8 cellular contexts compared by ENCODE assay signal in genomic region chr1:1122078-1122811, GRCh38. TPM values are rescaled to one million over a fixed set of nuclear protein-coding genes. Genes with fewer than 3 reads are reported as not detected.
DNase-seq lines count a peak whose midpoint lies in the region; ATAC-seq and TF ChIP-seq lines count a peak whose summit lies in the region.

No MANE protein-coding gene starts in this region.

- peak overlapping the region in 7 of 8 donors; percentile 29 to 68 (median 59) for H3K4me3 Mint-ChIP-seq in naive B cell

- H3K36me3 Mint-ChIP-seq in naive B cell: no peaks in the 10 kb centered on the region

- no peak overlapping the region for H3K9ac ChIP-seq in OCI-LY1 (ENCODE audit: low read length)

- no peak overlapping the region for H3K4me3 ChIP-seq in OCI-LY1 (ENCODE audit: low read depth, low read length, poor library complexity, severe bottlenecking)

- H3K9me3 ChIP-seq in OCI-LY1 (ENCODE audit: low read length): no peaks in the 10 kb centered on the region

- H3F3A ChIP-seq in OCI-LY1 (ENCODE audit: insufficient read depth, low read length): no peaks in the 10 kb centered on the region

- peak; percentile 56 for ATAC-seq in HG03066 (IDR thresholded peaks at IDR 0.05; ENCODE audit: low read depth, unreplicated experiment)
- ATAC-seq in esophagus mucosa: peak; percentile 83
- peak; percentile 94 to 95 for ATAC-seq in naive B cell (ENCODE audit: low read depth in 2 of 2)
- no peak for ATAC-seq in GM19328 (IDR thresholded peaks at IDR 0.05; ENCODE audit: unreplicated experiment)

- no peaks in the 10 kb centered on the region for H4K20me1 ChIP-seq in OCI-LY1 (ENCODE audit: insufficient read depth, low read length)

- H3K4me2 ChIP-seq in OCI-LY1 (ENCODE audit: low read length): 0 out of 2 replicates have a peak overlapping the region, but pooled peaks have one; percentile 39

- peaks cover 10 to 25% (median 25%) of the 10 kb centered on the region in 3 donors for H3K4me1 Mint-ChIP-seq in naive B cell

- peaks cover 7 to 9% (median 8%) of the 10 kb centered on the region in 3 donors for H3K27me3 Mint-ChIP-seq in naive B cell

- no peak overlapping the region for H2AFZ ChIP-seq in OCI-LY1 (ENCODE audit: low read length)

- no peaks in the 10 kb centered on the region for H3K4me1 ChIP-seq in OCI-LY1 (ENCODE audit: insufficient read depth, low read length, severe bottlenecking)

- no peaks in the 10 kb centered on the region for H3K79me2 ChIP-seq in OCI-LY1 (ENCODE audit: insufficient read depth, low read length)

- H3K9me2 ChIP-seq in OCI-LY1 (ENCODE audit: low read depth, low read length): no peaks in the 10 kb centered on the region

- peaks cover 0 to 2% (median 0%) of the 10 kb centered on the region in 7 donors for H3K9me3 Mint-ChIP-seq in naive B cell

- H3K27ac ChIP-seq in OCI-LY1 (ENCODE audit: low read depth, low read length, poor library complexity, severe bottlenecking): no peak overlapping the region

- peaks cover 15% of the 10 kb centered on the region for H3K27me3 ChIP-seq in OCI-LY1 (ENCODE audit: insufficient read depth, low read length)

- DNase-seq in EL: peak; percentile 76
- peak; percentile 79 for DNase-seq in activated T-cell treated with anti-CD3 and anti-CD28 coated beads for 4 hours
- peak; percentile 86 for DNase-seq in naive B cell
- peak; percentile 59 to 70 for DNase-seq in stimulated activated CD8-positive, alpha-beta memory T cell treated with anti-CD3 and anti-CD28 coated beads, Interleukin-7, amount 100 ng/mL, for 1 hour (ENCODE audit: low read depth in 2 of 2)

- H3K27ac Mint-ChIP-seq in naive B cell: peak overlapping the region in 5 of 6 donors; percentile 56 to 83 (median 78)

- TF ChIP-seq CTCF in OCI-LY1 (IDR thresholded peaks at IDR 0.05; ENCODE audit: low read length): peak; percentile 89

- H3K36me3 ChIP-seq in OCI-LY1 (ENCODE audit: insufficient read depth, low read length): no peaks in the 10 kb centered on the region

RNA-seq across cellular contexts. Expression of gene C1orf159, which starts 6.4 kb away (rescaled TPM):
- total RNA-seq in esophagus mucosa: 9.4 TPM
- 1 to 10 TPM in 5 of 6 donors, not detected in 1; 2.0 to 6.3 (median 4.3) TPM for polyA plus RNA-seq in naive B cell (ENCODE audit: low read depth in 6 of 6)

RNA-seq across cellular contexts. Expression of gene RNF223, which starts 48.1 kb away (rescaled TPM):
- total RNA-seq in esophagus mucosa: 22.3 TPM
- not detected for polyA plus RNA-seq in naive B cell (ENCODE audit: low read depth in 6 of 6)

RNA-seq across cellular contexts. Expression of gene TTLL10, which starts 51.4 kb away (rescaled TPM):
- 1.0 TPM for total RNA-seq in esophagus mucosa
- not detected for polyA plus RNA-seq in naive B cell (ENCODE audit: low read depth in 6 of 6)
